1 cellular context compared by ENCODE assay signal in the genomic region with DNA sequence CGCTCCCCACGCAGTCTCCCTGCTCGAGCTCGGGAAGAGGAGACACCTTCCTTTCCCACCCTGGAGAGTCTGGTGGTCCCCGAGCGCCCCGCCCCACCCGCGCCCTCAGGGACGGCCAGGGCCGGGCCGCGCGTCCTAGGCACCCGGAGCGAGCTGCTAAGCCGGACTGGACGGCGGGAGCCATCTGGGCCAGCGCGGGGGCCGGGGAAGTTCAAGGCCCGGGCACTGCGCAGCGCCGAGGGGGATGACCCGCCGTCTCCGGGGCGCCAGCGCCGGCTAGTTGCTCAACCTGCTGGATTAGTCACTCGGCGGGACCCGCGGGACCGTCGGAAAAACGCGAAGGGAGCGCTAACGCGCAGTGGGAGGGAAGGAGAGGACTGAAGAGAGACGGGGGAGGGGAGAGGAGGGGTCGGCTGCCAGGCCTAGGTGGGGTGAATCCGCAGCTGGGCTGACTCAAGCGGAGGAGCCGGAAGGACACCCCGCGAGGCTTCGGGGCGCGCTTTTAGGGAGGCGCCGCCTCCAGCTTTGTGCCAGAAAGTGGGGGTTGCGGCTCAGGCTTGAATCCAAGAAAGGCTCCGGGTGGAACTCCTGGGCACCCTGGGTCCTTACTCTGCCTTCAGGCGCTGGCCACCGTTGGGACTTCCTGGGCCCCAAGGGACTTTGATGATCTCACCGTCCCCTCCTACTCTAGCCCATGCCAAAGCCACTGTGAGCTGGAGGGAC.
A peak's percentile ranks its signal among the peaks of the same experiment; 100 is the strongest.
TF ChIP-seq lines count a peak whose summit lies in the region.

No MANE protein-coding gene starts in this region.

TF ChIP-seq in HepG2, 621 proteins besides CTCF, POLR2A, EP300 and RAD21:
- peak; percentile 18 for TF ChIP-seq TAF15 (IDR thresholded peaks at IDR 0.05; ENCODE audit: low read depth, low read length, poor library complexity, severe bottlenecking)
- TF ChIP-seq, protein P1, sequence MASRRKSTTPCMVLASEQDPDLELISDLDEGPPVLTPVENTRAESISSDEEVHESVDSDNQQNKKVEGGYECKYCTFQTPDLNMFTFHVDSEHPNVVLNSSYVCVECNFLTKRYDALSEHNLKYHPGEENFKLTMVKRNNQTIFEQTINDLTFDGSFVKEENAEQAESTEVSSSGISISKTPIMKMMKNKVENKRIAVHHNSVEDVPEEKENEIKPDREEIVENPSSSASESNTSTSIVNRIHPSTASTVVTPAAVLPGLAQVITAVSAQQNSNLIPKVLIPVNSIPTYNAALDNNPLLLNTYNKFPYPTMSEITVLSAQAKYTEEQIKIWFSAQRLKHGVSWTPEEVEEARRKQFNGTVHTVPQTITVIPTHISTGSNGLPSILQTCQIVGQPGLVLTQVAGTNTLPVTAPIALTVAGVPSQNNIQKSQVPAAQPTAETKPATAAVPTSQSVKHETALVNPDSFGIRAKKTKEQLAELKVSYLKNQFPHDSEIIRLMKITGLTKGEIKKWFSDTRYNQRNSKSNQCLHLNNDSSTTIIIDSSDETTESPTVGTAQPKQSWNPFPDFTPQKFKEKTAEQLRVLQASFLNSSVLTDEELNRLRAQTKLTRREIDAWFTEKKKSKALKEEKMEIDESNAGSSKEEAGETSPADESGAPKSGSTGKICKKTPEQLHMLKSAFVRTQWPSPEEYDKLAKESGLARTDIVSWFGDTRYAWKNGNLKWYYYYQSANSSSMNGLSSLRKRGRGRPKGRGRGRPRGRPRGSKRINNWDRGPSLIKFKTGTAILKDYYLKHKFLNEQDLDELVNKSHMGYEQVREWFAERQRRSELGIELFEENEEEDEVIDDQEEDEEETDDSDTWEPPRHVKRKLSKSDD (CRISPR knock-in tag; IDR thresholded peaks at IDR 0.05; ENCODE audit: low read depth), result 0 out of 2 replicates have a peak, but pooled peaks have one; percentile 23
- TF ChIP-seq, protein P2, sequence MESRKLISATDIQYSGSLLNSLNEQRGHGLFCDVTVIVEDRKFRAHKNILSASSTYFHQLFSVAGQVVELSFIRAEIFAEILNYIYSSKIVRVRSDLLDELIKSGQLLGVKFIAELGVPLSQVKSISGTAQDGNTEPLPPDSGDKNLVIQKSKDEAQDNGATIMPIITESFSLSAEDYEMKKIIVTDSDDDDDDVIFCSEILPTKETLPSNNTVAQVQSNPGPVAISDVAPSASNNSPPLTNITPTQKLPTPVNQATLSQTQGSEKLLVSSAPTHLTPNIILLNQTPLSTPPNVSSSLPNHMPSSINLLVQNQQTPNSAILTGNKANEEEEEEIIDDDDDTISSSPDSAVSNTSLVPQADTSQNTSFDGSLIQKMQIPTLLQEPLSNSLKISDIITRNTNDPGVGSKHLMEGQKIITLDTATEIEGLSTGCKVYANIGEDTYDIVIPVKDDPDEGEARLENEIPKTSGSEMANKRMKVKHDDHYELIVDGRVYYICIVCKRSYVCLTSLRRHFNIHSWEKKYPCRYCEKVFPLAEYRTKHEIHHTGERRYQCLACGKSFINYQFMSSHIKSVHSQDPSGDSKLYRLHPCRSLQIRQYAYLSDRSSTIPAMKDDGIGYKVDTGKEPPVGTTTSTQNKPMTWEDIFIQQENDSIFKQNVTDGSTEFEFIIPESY (CRISPR knock-in tag; IDR thresholded peaks at IDR 0.05), result peak; percentile 64; the same call in 1 of the 2 replicates
- TF ChIP-seq CCDC6 (CRISPR knock-in tag; IDR thresholded peaks at IDR 0.05), result no peak
- TF ChIP-seq HNRNPLL (IDR thresholded peaks at IDR 0.05; ENCODE audit: low read depth, low read length, poor library complexity, severe bottlenecking), result peak; percentile 56
